In the genomic region with DNA sequence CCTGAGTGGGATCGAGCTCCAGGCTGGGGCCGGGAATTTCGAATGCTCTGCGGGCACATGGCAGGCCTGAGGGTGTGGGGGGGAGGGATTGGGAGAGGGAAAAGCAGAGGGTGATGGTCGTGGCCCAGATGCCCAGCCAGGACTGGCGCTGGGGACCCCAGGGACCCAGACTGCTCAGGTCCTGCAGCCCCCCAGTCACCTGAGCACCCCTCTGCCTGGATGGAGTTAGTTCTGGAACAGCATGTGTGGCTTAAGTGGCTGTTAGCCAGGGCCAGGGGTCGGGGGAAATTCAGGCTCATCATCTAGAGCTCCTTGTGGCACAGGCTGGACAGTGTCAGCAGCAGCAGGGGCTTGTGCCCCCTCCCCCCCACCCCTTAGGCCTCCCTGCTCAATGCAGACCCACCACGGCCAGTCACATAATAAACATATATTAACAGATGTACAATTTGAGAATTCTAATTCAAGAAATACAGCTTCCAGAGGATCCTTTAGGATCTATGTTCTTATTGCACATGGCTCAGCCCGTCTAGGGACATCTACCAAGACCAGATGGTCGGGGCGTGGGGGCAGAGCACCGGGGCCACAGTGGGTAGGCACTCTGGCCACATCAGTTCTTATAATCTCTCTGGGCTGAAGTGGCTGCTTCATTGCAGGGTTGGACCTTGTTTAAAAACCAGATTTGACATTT, we compare ENCODE assay signal across 8 cellular contexts. TPM values are rescaled to one million over a fixed set of nuclear protein-coding genes. Genes with fewer than 3 reads are reported as not detected.
DNase-seq lines count a peak whose midpoint lies in the region; ATAC-seq, FAIRE-seq and TF ChIP-seq lines count a peak whose summit lies in the region.

No MANE protein-coding gene starts in this region.

- POLR2A ChIA-PET in activated CD4-positive, alpha-beta memory T cell treated with anti-CD3 and anti-CD28 coated beads, Interleukin-2, amount 10 ng/mL, durations not matched to agents 7 days and 5 days (lab: Charles Lee), result interaction anchor here (0.8 to 12.9 kb wide), 18 partner anchors 9 to 914 kb away, joined by 3 to 225 read pairs (median 5); a partner anchor contains a TSS

- H3K9ac ChIP-seq in iPS-20b (ENCODE audit: low read depth, low read length), result peak overlapping the region; percentile 79; the same call in 1 of the 2 replicates

- no peak for FAIRE-seq in H54 (lab: Jason Lieb, UNC)

- CTCF ChIA-PET in activated CD4-positive, alpha-beta memory T cell treated with anti-CD3 and anti-CD28 coated beads, Interleukin-2, amount 10 ng/mL, durations not matched to agents 7 days and 5 days (lab: Charles Lee), result interaction anchor here (0.9 to 2.3 kb wide), 17 partner anchors 9 to 284 kb away, joined by 3 to 20 read pairs (median 5); no protein-coding TSS in a partner anchor

- H3K9me3 ChIP-seq in iPS-20b (ENCODE audit: insufficient read depth, low read depth, low read length), result no peaks in the 10 kb centered on the region

- H3K4me1 ChIP-seq in iPS-20b (ENCODE audit: insufficient read depth, low read length), result peaks cover 18% of the 10 kb centered on the region

- no peak for DNase-seq in activated CD4-positive, alpha-beta memory T cell treated with anti-CD3 and anti-CD28 coated beads, Interleukin-2, amount 10 ng/mL, durations not matched to agents 7 days and 5 days
- DNase-seq in stimulated activated naive CD8-positive, alpha-beta T cell treated with anti-CD3 and anti-CD28 coated beads, Interleukin-15, Interleukin-2, amounts not matched to agents 100 U/mL and 50 U/mL, for 24 hours, result peak; percentile 32
- DNase-seq in NCI-H1092 treated with DMSO at 0.1 percent for 48 hours (lab: John Stamatoyannopoulos, UW), result no peak
- no peak for DNase-seq in activated gamma-delta T cell treated with Interleukin-2 at 50 U/mL for 16 hours
- DNase-seq in H54 (ENCODE audit: insufficient read length, low spot score), result no peak
- DNase-seq in effector CD8-positive, alpha-beta T cell (lab: John Stamatoyannopoulos, UW), result no peak

- H3K36me3 ChIP-seq in iPS-20b (ENCODE audit: insufficient read depth, low read depth, low read length), result peaks cover 32% of the 10 kb centered on the region

- H3K4me3 ChIP-seq in iPS-20b (ENCODE audit: low read length), result peak overlapping the region; percentile 50; the same call in 1 of the 2 replicates

- no peaks in the 10 kb centered on the region for H3K36me3 Mint-ChIP-seq in IgD-negative memory B cell
- H3K36me3 Mint-ChIP-seq in activated CD4-positive, alpha-beta memory T cell treated with anti-CD3 and anti-CD28 coated beads, Interleukin-2, amount 10 ng/mL, durations not matched to agents 7 days and 5 days (ENCODE audit: low read depth), result peaks cover 39% of the 10 kb centered on the region

- no peaks in the 10 kb centered on the region for H3K27me3 ChIP-seq in iPS-20b (ENCODE audit: insufficient read depth, low read length)

- no peaks in the 10 kb centered on the region for H3K9me3 Mint-ChIP-seq in IgD-negative memory B cell
- H3K9me3 Mint-ChIP-seq in activated CD4-positive, alpha-beta memory T cell treated with anti-CD3 and anti-CD28 coated beads, Interleukin-2, amount 10 ng/mL, durations not matched to agents 7 days and 5 days, result no peaks in the 10 kb centered on the region

- no peak for ATAC-seq in stimulated activated naive CD8-positive, alpha-beta T cell treated with anti-CD3 and anti-CD28 coated beads, Interleukin-15, Interleukin-2, amounts not matched to agents 100 U/mL and 50 U/mL, for 24 hours

- H3K4me3 Mint-ChIP-seq in IgD-negative memory B cell, result peak overlapping the region; percentile 51 to 89 (median 69)
- H3K4me3 Mint-ChIP-seq in activated CD4-positive, alpha-beta memory T cell treated with anti-CD3 and anti-CD28 coated beads, Interleukin-2, amount 10 ng/mL, durations not matched to agents 7 days and 5 days, result peak overlapping the region; percentile 65

- no peaks in the 10 kb centered on the region for H3K27me3 Mint-ChIP-seq in IgD-negative memory B cell
- no peaks in the 10 kb centered on the region for H3K27me3 Mint-ChIP-seq in activated CD4-positive, alpha-beta memory T cell treated with anti-CD3 and anti-CD28 coated beads, Interleukin-2, amount 10 ng/mL, durations not matched to agents 7 days and 5 days

- no peak for TF ChIP-seq POLR2A in H54 (IDR thresholded peaks at IDR 0.05; ENCODE audit: low read depth, low read length)

- H3K27ac Mint-ChIP-seq in IgD-negative memory B cell, result peak overlapping the region; percentile 89 to 95 (median 93)
- H3K27ac Mint-ChIP-seq in activated CD4-positive, alpha-beta memory T cell treated with anti-CD3 and anti-CD28 coated beads, Interleukin-2, amount 10 ng/mL, durations not matched to agents 7 days and 5 days, result peak overlapping the region; percentile 90

- peaks cover 48 to 68% (median 57%) of the 10 kb centered on the region in 3 donors for H3K4me1 Mint-ChIP-seq in IgD-negative memory B cell
- H3K4me1 Mint-ChIP-seq in activated CD4-positive, alpha-beta memory T cell treated with anti-CD3 and anti-CD28 coated beads, Interleukin-2, amount 10 ng/mL, durations not matched to agents 7 days and 5 days, result peaks cover 99% of the 10 kb centered on the region

- peak overlapping the region; percentile 76 for H3K27ac ChIP-seq in iPS-20b (ENCODE audit: low read length)

RNA-seq across cellular contexts. Expression of a gene that starts 22.2 kb away (rescaled TPM):
- 27.6 TPM for polyA plus RNA-seq in IgD-negative memory B cell
- total RNA-seq in activated CD4-positive, alpha-beta memory T cell treated with anti-CD3 and anti-CD28 coated beads, Interleukin-2, amount 10 ng/mL, durations not matched to agents 7 days and 5 days, result 10 to 100 TPM; 23.8 to 26.7 TPM

RNA-seq across cellular contexts. Expression of a gene that starts 58.8 kb away (rescaled TPM):
- polyA plus RNA-seq in IgD-negative memory B cell, result 79.9 TPM
- 100 to 1,000 TPM; 475 to 481 TPM for total RNA-seq in activated CD4-positive, alpha-beta memory T cell treated with anti-CD3 and anti-CD28 coated beads, Interleukin-2, amount 10 ng/mL, durations not matched to agents 7 days and 5 days
